Comparison of ENCODE assay signal across 18 cellular contexts in the genomic region with DNA sequence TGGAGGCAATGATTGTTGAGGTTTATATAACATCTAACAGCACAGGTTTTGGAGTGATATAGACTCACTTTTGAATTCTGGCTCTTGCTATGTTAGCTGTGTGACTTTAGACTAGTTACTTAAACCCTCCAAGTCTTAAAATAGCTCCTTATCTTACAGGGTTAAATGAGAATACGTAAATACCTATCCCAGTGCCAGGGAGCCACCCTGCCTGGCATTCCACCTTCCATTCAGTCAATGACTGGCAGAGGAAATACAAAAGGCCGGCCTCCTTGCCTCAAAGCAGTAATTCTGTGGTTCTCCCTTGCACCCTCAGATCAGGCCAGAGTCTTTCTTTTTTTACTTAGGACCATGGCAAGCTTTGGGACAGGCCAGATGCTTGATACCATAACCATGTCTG. TPM values are rescaled to one million over a fixed set of nuclear protein-coding genes. Genes with fewer than 3 reads are reported as not detected.
DNase-seq lines count a peak whose midpoint lies in the region; ATAC-seq and TF ChIP-seq lines count a peak whose summit lies in the region.
"Had no signal": no experiment of that assay in that cellular context is flagged by ENCODE, and none has a peak within 500 bp of the region (broad histone marks: within the 10 kb centered on the region; RNA-seq: fewer than 3 reads in every experiment).

No MANE protein-coding gene starts in this region.

- no peak overlapping the region for H3K4me3 ChIP-seq in heart left ventricle
- no peak overlapping the region for H3K4me3 ChIP-seq in left lung
- no peak overlapping the region for H3K4me3 ChIP-seq in stomach
- no peak overlapping the region for H3K4me3 ChIP-seq in SJCRH30
- no peak overlapping the region for H3K4me3 ChIP-seq in tibial nerve
- H3K4me3 ChIP-seq: GM23248 had no signal

- ATAC-seq in Right ventricle myocardium inferior: peak; percentile 89
- ATAC-seq in heart left ventricle: peak; percentile 92 to 97 (median 95)
- peak; percentile 21 for ATAC-seq in left lung

- H3K36me3 ChIP-seq in heart left ventricle: peaks cover 0 to 66% (median 54%) of the 10 kb centered on the region in 9 donors
- H3K36me3 ChIP-seq in left lung: peaks cover 0 to 43% of the 10 kb centered on the region in 2 donors
- peaks cover 22 to 68% (median 57%) of the 10 kb centered on the region in 4 donors for H3K36me3 ChIP-seq in stomach
- H3K36me3 ChIP-seq in SJCRH30: peaks cover 19% of the 10 kb centered on the region
- H3K36me3 ChIP-seq in tibial nerve: peaks cover 0 to 60% (median 13%) of the 10 kb centered on the region in 3 donors

- WGBS in heart left ventricle, 4 donors: 48 to 58% (median 51%) methylated on average over 2 of the region's 2 CpGs
- WGBS in stomach, 5 donors: 30 to 77% (median 50%) methylated on average over 2 of the region's 2 CpGs
- WGBS in tibial nerve, 2 donors: 75 to 81% methylated on average over 2 of the region's 2 CpGs

- DNase-seq in Right ventricle myocardium inferior (ENCODE audit: missing footprints) (no peak), cardiac septum (ENCODE audit: low spot score) (no peak), heart left ventricle (peak in 4 of 5 donors; percentile 39 to 73 (median 62)), left lung (no peak), stomach (peak; percentile 45), SJCRH30 (no peak), anterior cingulate cortex (lab: John Stamatoyannopoulos, UW) (no peak), tibial nerve (ENCODE audit: low spot score in 2 of 2) (no peak)
- DNase-seq: 8988T, ACHN, BE2C, GM23248, H7, NCI-H1092, NCI-H1417 treated with DMSO at 0.1 percent for 48 hours, NCI-H1694 treated with DMSO at 0.1 percent for 48 hours, NCI-H2081 treated with DMSO at 0.1 percent for 48 hours, NCI-H748 treated with DMSO at 0.1 percent for 48 hours had no signal

- TF ChIP-seq EP300 in stomach (IDR thresholded peaks at IDR 0.05) (no peak), tibial nerve (IDR thresholded peaks at IDR 0.05) (no peak)

- intact Hi-C loops in Right ventricle myocardium inferior (cut with DNase I): loop anchor here (5.0 kb wide), 1 partner anchor 41 kb away; the partner anchor contains the start of gene LRRC39
- intact Hi-C loops in cardiac septum (cut with DNase I): loop anchor here (1.0 kb wide), 1 partner anchor 29 kb away; no protein-coding TSS in a partner anchor
- intact Hi-C loops in heart left ventricle (cut with DNase I): no loop called here
- intact Hi-C loops in left lung (cut with DNase I): no loop called here
- intact Hi-C loops in stomach (cut with DNase I; ENCODE audit: low total_unique reads): no loop called here

- TF ChIP-seq CTCF in heart left ventricle (IDR thresholded peaks at IDR 0.05): no peak
- no peak for TF ChIP-seq CTCF in left lung (IDR thresholded peaks at IDR 0.05)
- no peak for TF ChIP-seq CTCF in stomach (IDR thresholded peaks at IDR 0.05)
- no peak for TF ChIP-seq CTCF in tibial nerve (IDR thresholded peaks at IDR 0.05)

- H3K27me3 ChIP-seq in heart left ventricle (no peaks in the 10 kb centered on the region), left lung (no peaks in the 10 kb centered on the region), stomach (no peaks in the 10 kb centered on the region), SJCRH30 (no peaks in the 10 kb centered on the region), tibial nerve (no peaks in the 10 kb centered on the region)
- H3K27me3 ChIP-seq: BE2C had no signal

- H3K4me1 ChIP-seq in heart left ventricle (peaks cover 0 to 10% (median 0%) of the 10 kb centered on the region in 12 donors), left lung (no peaks in the 10 kb centered on the region), stomach (no peaks in the 10 kb centered on the region), SJCRH30 (no peaks in the 10 kb centered on the region), tibial nerve (no peaks in the 10 kb centered on the region)
- H3K4me1 ChIP-seq: BE2C had no signal

- H3K27ac ChIP-seq in heart left ventricle (peak overlapping the region in 9 of 12 donors; percentile 46 to 74 (median 54)), left lung (no peak overlapping the region), stomach (peak overlapping the region in 1 of 5 donors; percentile 24), SJCRH30 (no peak overlapping the region), tibial nerve (no peak overlapping the region)
- H3K27ac ChIP-seq: GM23248 had no signal

- no peaks in the 10 kb centered on the region for H3K9me3 ChIP-seq in heart left ventricle
- no peaks in the 10 kb centered on the region for H3K9me3 ChIP-seq in left lung
- no peaks in the 10 kb centered on the region for H3K9me3 ChIP-seq in stomach
- H3K9me3 ChIP-seq in SJCRH30 (replicated peaks): no peaks in the 10 kb centered on the region
- no peaks in the 10 kb centered on the region for H3K9me3 ChIP-seq in tibial nerve
- H3K9me3 ChIP-seq: BE2C had no signal

- TF ChIP-seq POLR2A in heart left ventricle (IDR thresholded peaks at IDR 0.05): no peak
- TF ChIP-seq POLR2A in stomach (IDR thresholded peaks at IDR 0.05): no peak
- TF ChIP-seq POLR2A in tibial nerve (IDR thresholded peaks at IDR 0.05): no peak

RNA-seq across cellular contexts. Expression of gene DBT, which starts 31.8 kb away (rescaled TPM):
- total RNA-seq in Right ventricle myocardium inferior (30.6 TPM), cardiac septum (29.3 TPM), heart left ventricle (10 to 100 TPM; 15.6 to 45.3 (median 29.8) TPM), left lung (10 to 100 TPM; 15.9 to 22.6 TPM), stomach (10 to 100 TPM in 2 of 5 donors, 1 to 10 TPM in 2, under 1 TPM in 1; 0.87 to 22.3 (median 7.7) TPM), tibial nerve (10 to 100 TPM in 3 of 4 donors, 1 to 10 TPM in 1; 8.1 to 10.7 (median 10.3) TPM)
- polyA plus RNA-seq in heart left ventricle (10 to 100 TPM in 1 of 2 donors, 1 to 10 TPM in 1; 6.8 to 17.6 TPM), stomach (1 to 10 TPM; 4.5 to 6.1 (median 5.8) TPM)
- total RNA-seq in SJCRH30 (2014; rRNA removed; shearing (Covaris generic)): 8.2 and 8.5 TPM in 2 replicates

RNA-seq across cellular contexts. Expression of gene LRRC39, which starts 39.8 kb away (rescaled TPM):
- total RNA-seq in Right ventricle myocardium inferior (155 TPM), cardiac septum (90.7 TPM), heart left ventricle (100 to 1,000 TPM in 5 of 9 donors, 10 to 100 TPM in 4; 53.4 to 203 (median 123) TPM), left lung (1 to 10 TPM in 1 of 2 donors, under 1 TPM in 1; 0.35 to 1.2 TPM), stomach (1 to 10 TPM in 2 of 5 donors, under 1 TPM in 1, not detected in 2; 0.45 to 2.9 (median 2.3) TPM), tibial nerve (1 to 10 TPM in 2 of 4 donors, under 1 TPM in 2; 0.39 to 7.5 (median 1.5) TPM)
- polyA plus RNA-seq in heart left ventricle (100 to 1,000 TPM in 1 of 2 donors, 10 to 100 TPM in 1; 16.1 to 181 TPM), stomach (under 1 TPM in 2 of 3 donors, not detected in 1; 0.62 to 0.98 TPM)
- total RNA-seq in SJCRH30 (2014; rRNA removed; shearing (Covaris generic)): 0.13 and 0.43 TPM in 2 replicates
- total RNA-seq: GM23248 had no signal

RNA-seq across cellular contexts. Expression of gene RTCA, which starts 48.2 kb away (rescaled TPM):
- total RNA-seq in Right ventricle myocardium inferior (46.2 TPM), cardiac septum (34.4 TPM), heart left ventricle (10 to 100 TPM; 31.4 to 54.6 (median 36.3) TPM), left lung (10 to 100 TPM; 37.1 to 38.7 TPM), stomach (10 to 100 TPM; 16.5 to 51.9 (median 19.8) TPM), tibial nerve (10 to 100 TPM; 21.9 to 30.6 (median 23.2) TPM)
- polyA plus RNA-seq in heart left ventricle (10 to 100 TPM; 21.3 to 40.0 TPM), stomach (10 to 100 TPM; 22.1 to 29.6 (median 22.6) TPM)
- 38.4 and 41.0 TPM in 2 replicates for total RNA-seq in SJCRH30 (2014; rRNA removed; shearing (Covaris generic))

Comparison
In these comparisons a context has a peak if more than half of its experiments do, and no peak if none do; other contexts are left out.
1. DNase-seq: peak in heart left ventricle (4 of 5) and stomach (single experiment); none in Right ventricle myocardium inferior (single experiment), cardiac septum (single experiment), left lung (0 of 2), SJCRH30 (0 of 2), anterior cingulate cortex (0 of 58) and tibial nerve (0 of 2).
2. intact Hi-C loops: an anchor here in Right ventricle myocardium inferior (5.0 kb wide) and cardiac septum (1.0 kb wide); none called in heart left ventricle, left lung and stomach.
3. ATAC-seq: peak in every context shown above with its lines; median percentile 95 in heart left ventricle; 89 in Right ventricle myocardium inferior; 21 in left lung.
4. H3K27ac ChIP-seq: peak in heart left ventricle (9 of 12); none in left lung (0 of 2), SJCRH30 (single experiment) and tibial nerve (0 of 4).
5. RNA of gene LRRC39, which starts 39.8 kb away (total RNA-seq): 155 TPM in Right ventricle myocardium inferior (single experiment), 53.4 to 203 TPM in heart left ventricle and 90.7 TPM in cardiac septum (single experiment); 0.39 to 7.5 TPM in tibial nerve, 0.35 to 1.2 TPM in left lung, 0.45 to 2.9 TPM in stomach and 0.13 to 0.43 TPM in SJCRH30; every median in the first group is over 4 times any median in the second.